Comparison of ENCODE assay signal across 23 cellular contexts in genomic region chr3:71701251-71701650, GRCh38. TPM values are rescaled to one million over a fixed set of nuclear protein-coding genes. Genes with fewer than 3 reads are reported as not detected.
DNase-seq lines count a peak whose midpoint lies in the region; ATAC-seq and TF ChIP-seq lines count a peak whose summit lies in the region.
"Had no signal": no experiment of that assay in that cellular context is flagged by ENCODE, and none has a peak within 500 bp of the region (broad histone marks: within the 10 kb centered on the region; RNA-seq: fewer than 3 reads in every experiment).

No MANE protein-coding gene starts in this region.

- no peak overlapping the region for H3K4me3 Mint-ChIP-seq in activated T-cell treated with anti-CD3 and anti-CD28 coated beads, Interleukin-2, amount 50 U/mL, for 24 hours
- H3K4me3 Mint-ChIP-seq in activated naive CD8-positive, alpha-beta T cell treated with anti-CD3 and anti-CD28 coated beads, Interleukin-2, amount 10 ng/mL, durations not matched to agents 7 days and 5 days = no peak overlapping the region
- H3K4me3 Mint-ChIP-seq: H9; memory B cell; stimulated activated memory B cell treated with anti-CD40 and anti-IgM and Interleukin-4, amounts not matched to agents 10 μg/mL and 1 μg/mL and 100 μg/mL, for 72 hours; WTC11 had no signal

- no peak for DNase-seq in activated T-cell treated with anti-CD3 and anti-CD28 coated beads, Interleukin-2, amount 50 U/mL, for 24 hours
- no peak for DNase-seq in activated T-cell treated with anti-CD3 and anti-CD28 coated beads, Interleukin-2, amount 50 U/mL, for 48 hours
- DNase-seq in NCI-H146 (lab: John Stamatoyannopoulos, UW) (peak; percentile 35), retinal pigment epithelial cell (ENCODE audit: low read depth) (peak; percentile 30), NCI-H1694 treated with DMSO at 0.1 percent for 48 hours (lab: John Stamatoyannopoulos, UW) (no peak), sciatic nerve (ENCODE audit: low spot score) (no peak)
- DNase-seq in activated naive CD8-positive, alpha-beta T cell treated with anti-CD3 and anti-CD28 coated beads, Interleukin-2, amount 10 ng/mL, durations not matched to agents 7 days and 5 days = no peak
- DNase-seq: amniotic stem cell; effector CD8-positive, alpha-beta T cell; H9; KBM-7; NCI-H1694; NCI-H345; NCI-H774 had no signal

- H3K4me3 ChIP-seq in retinal pigment epithelial cell (ENCODE audit: low read length) = no peak overlapping the region
- H3K4me3 ChIP-seq: BLaER1 treated with 17β-estradiol and CSF1 and Interleukin-3, amounts not matched to agents 10 nM and 100 nM; vagina had no signal

- intact Hi-C loops in sciatic nerve (cut with DNase I) = no loop called here

- no peak for ATAC-seq in activated naive CD8-positive, alpha-beta T cell treated with anti-CD3 and anti-CD28 coated beads, Interleukin-2, amount 10 ng/mL, durations not matched to agents 7 days and 5 days (ENCODE audit: low read depth)
- ATAC-seq in GM18520 (IDR thresholded peaks at IDR 0.05; ENCODE audit: unreplicated experiment) (no peak), sciatic nerve (no peak)
- ATAC-seq: esophagus mucosa; SK-N-SH treated with all-trans-retinoic acid at 6 μM for 48 hours; stimulated activated memory B cell treated with anti-CD40 and anti-IgM and Interleukin-4, amounts not matched to agents 10 μg/mL and 1 μg/mL and 100 μg/mL, for 72 hours had no signal

- TF ChIP-seq CTCF in retinal pigment epithelial cell (conservative IDR thresholded peaks at IDR 0.05; ENCODE audit: low read depth, low read length) = no peak

- no peaks in the 10 kb centered on the region for H3K27me3 Mint-ChIP-seq in activated T-cell treated with anti-CD3 and anti-CD28 coated beads, Interleukin-2, amount 50 U/mL, for 24 hours
- H3K27me3 Mint-ChIP-seq in activated naive CD8-positive, alpha-beta T cell treated with anti-CD3 and anti-CD28 coated beads, Interleukin-2, amount 10 ng/mL, durations not matched to agents 7 days and 5 days = no peaks in the 10 kb centered on the region
- H3K27me3 Mint-ChIP-seq: stimulated activated memory B cell treated with anti-CD40 and anti-IgM and Interleukin-4, amounts not matched to agents 10 μg/mL and 1 μg/mL and 100 μg/mL, for 72 hours had no signal

- peaks cover 44% of the 10 kb centered on the region for H3K36me3 Mint-ChIP-seq in activated T-cell treated with anti-CD3 and anti-CD28 coated beads, Interleukin-2, amount 50 U/mL, for 24 hours (ENCODE audit: low read depth)
- H3K36me3 Mint-ChIP-seq in activated naive CD8-positive, alpha-beta T cell treated with anti-CD3 and anti-CD28 coated beads, Interleukin-2, amount 10 ng/mL, durations not matched to agents 7 days and 5 days = peaks cover 49% of the 10 kb centered on the region

- peak overlapping the region; percentile 93 for H3K27ac Mint-ChIP-seq in activated T-cell treated with anti-CD3 and anti-CD28 coated beads, Interleukin-2, amount 50 U/mL, for 24 hours
- peak overlapping the region; percentile 38 for H3K27ac Mint-ChIP-seq in activated naive CD8-positive, alpha-beta T cell treated with anti-CD3 and anti-CD28 coated beads, Interleukin-2, amount 10 ng/mL, durations not matched to agents 7 days and 5 days
- H3K27ac Mint-ChIP-seq: H9; memory B cell; stimulated activated memory B cell treated with anti-CD40 and anti-IgM and Interleukin-4, amounts not matched to agents 10 μg/mL and 1 μg/mL and 100 μg/mL, for 72 hours; WTC11 had no signal

- peaks cover 55% of the 10 kb centered on the region for H3K4me1 Mint-ChIP-seq in activated T-cell treated with anti-CD3 and anti-CD28 coated beads, Interleukin-2, amount 50 U/mL, for 24 hours (ENCODE audit: low read depth)
- peaks cover 40% of the 10 kb centered on the region for H3K4me1 Mint-ChIP-seq in activated naive CD8-positive, alpha-beta T cell treated with anti-CD3 and anti-CD28 coated beads, Interleukin-2, amount 10 ng/mL, durations not matched to agents 7 days and 5 days
- H3K4me1 Mint-ChIP-seq: memory B cell had no signal

- POLR2A ChIA-PET in activated naive CD8-positive, alpha-beta T cell treated with anti-CD3 and anti-CD28 coated beads, Interleukin-2, amount 10 ng/mL, durations not matched to agents 7 days and 5 days (lab: Charles Lee) = no interaction called here

- H3K9me3 Mint-ChIP-seq in activated T-cell treated with anti-CD3 and anti-CD28 coated beads, Interleukin-2, amount 50 U/mL, for 24 hours = no peaks in the 10 kb centered on the region
- H3K9me3 Mint-ChIP-seq in activated naive CD8-positive, alpha-beta T cell treated with anti-CD3 and anti-CD28 coated beads, Interleukin-2, amount 10 ng/mL, durations not matched to agents 7 days and 5 days = no peaks in the 10 kb centered on the region
- H3K9me3 Mint-ChIP-seq: H9; memory B cell; stimulated activated memory B cell treated with anti-CD40 and anti-IgM and Interleukin-4, amounts not matched to agents 10 μg/mL and 1 μg/mL and 100 μg/mL, for 72 hours had no signal

RNA-seq across cellular contexts. Expression of gene EIF4E3, which starts 24.0 kb away (rescaled TPM):
- 10 to 100 TPM; 63.6 to 64.6 TPM for total RNA-seq in activated naive CD8-positive, alpha-beta T cell treated with anti-CD3 and anti-CD28 coated beads, Interleukin-2, amount 10 ng/mL, durations not matched to agents 7 days and 5 days
- 36.4 TPM for total RNA-seq in sciatic nerve
- total RNA-seq: OCI-LY7 had no signal

RNA-seq across cellular contexts. Expression of gene GPR27, which starts 52.4 kb away (rescaled TPM):
- under 1 TPM; 0.17 to 0.28 TPM for total RNA-seq in activated naive CD8-positive, alpha-beta T cell treated with anti-CD3 and anti-CD28 coated beads, Interleukin-2, amount 10 ng/mL, durations not matched to agents 7 days and 5 days
- total RNA-seq in sciatic nerve = 6.0 TPM
- total RNA-seq: OCI-LY7 had no signal

Comparison
In these comparisons a context has a peak if more than half of its experiments do, and no peak if none do; other contexts are left out.
1. DNase-seq: peak in NCI-H146 (single experiment) and retinal pigment epithelial cell (single experiment); none in activated T-cell treated with anti-CD3 and anti-CD28 coated beads, Interleukin-2, amount 50 U/mL, for 24 hours (single experiment), activated T-cell treated with anti-CD3 and anti-CD28 coated beads, Interleukin-2, amount 50 U/mL, for 48 hours (0 of 2), activated naive CD8-positive, alpha-beta T cell treated with anti-CD3 and anti-CD28 coated beads, Interleukin-2, amount 10 ng/mL, durations not matched to agents 7 days and 5 days (single experiment), NCI-H1694 treated with DMSO at 0.1 percent for 48 hours (single experiment) and sciatic nerve (single experiment).